8 cellular contexts compared by ENCODE assay signal in genomic region chr11:57324154-57324885, GRCh38.
DNase-seq lines count a peak whose midpoint lies in the region; ATAC-seq and TF ChIP-seq lines count a peak whose summit lies in the region.

No MANE protein-coding gene starts in this region.

- no peak for TF ChIP-seq CTCF in GM20000 (IDR thresholded peaks at IDR 0.05; ENCODE audit: extremely low read depth, missing control alignments)

- peaks cover 49% of the 10 kb centered on the region for H3K36me3 ChIP-seq in BLaER1
- H3K36me3 ChIP-seq in iPS DF 6.9 (ENCODE audit: control insufficient read depth, insufficient read depth, low read length) = peaks cover 25% of the 10 kb centered on the region

- H3K4me3 ChIP-seq in BLaER1 = peak overlapping the region; percentile 72
- H3K4me3 ChIP-seq in iPS DF 6.9 (ENCODE audit: low read length) = peak overlapping the region; percentile 70
- H3K4me3 ChIP-seq in skeletal muscle cell (ENCODE audit: low read depth, low read length) = peak overlapping the region; percentile 94

- H3K9me3 ChIP-seq in BLaER1 (no peaks in the 10 kb centered on the region), iPS DF 6.9 (ENCODE audit: control insufficient read depth, insufficient read depth, low read length) (no peaks in the 10 kb centered on the region)

- DNase-seq in NCI-H69 (lab: John Stamatoyannopoulos, UW) (peak; percentile 88), iPS DF 6.9 (ENCODE audit: low read depth, low spot score) (no peak), skeletal muscle cell (ENCODE audit: low read depth) (no peak), KG1 (lab: John Stamatoyannopoulos, UW) (no peak), GM20000 (ENCODE audit: low spot score) (no peak)

- H3K4me1 ChIP-seq in BLaER1 (peaks cover 45% of the 10 kb centered on the region), iPS DF 6.9 (ENCODE audit: control insufficient read depth, insufficient read depth, low read length) (peaks cover 6% of the 10 kb centered on the region)

- H3K27ac ChIP-seq in BLaER1 (peak overlapping the region; percentile 87), angular gyrus (ENCODE audit: low read depth, low read length) (peak overlapping the region; percentile 71), iPS DF 6.9 (ENCODE audit: low read length) (no peak overlapping the region)

- no CpG with 5 or more reads among the region's 64 CpGs for WGBS in iPS DF 6.9 (ENCODE audit: insufficient coverage, insufficient read length)

- H4K20me1 ChIP-seq in BLaER1 = peaks cover 43% of the 10 kb centered on the region

- H3K9ac ChIP-seq in BLaER1 = peak overlapping the region; percentile 84

- H3K27me3 ChIP-seq in BLaER1 (no peaks in the 10 kb centered on the region), iPS DF 6.9 (ENCODE audit: control insufficient read depth, insufficient read depth, low read length) (no peaks in the 10 kb centered on the region)

- peak; percentile 7 for ATAC-seq in GM19372 (IDR thresholded peaks at IDR 0.05; ENCODE audit: low read depth, unreplicated experiment)

- H3K4me2 ChIP-seq in BLaER1 = peak overlapping the region; percentile 98
